In the genomic region with DNA sequence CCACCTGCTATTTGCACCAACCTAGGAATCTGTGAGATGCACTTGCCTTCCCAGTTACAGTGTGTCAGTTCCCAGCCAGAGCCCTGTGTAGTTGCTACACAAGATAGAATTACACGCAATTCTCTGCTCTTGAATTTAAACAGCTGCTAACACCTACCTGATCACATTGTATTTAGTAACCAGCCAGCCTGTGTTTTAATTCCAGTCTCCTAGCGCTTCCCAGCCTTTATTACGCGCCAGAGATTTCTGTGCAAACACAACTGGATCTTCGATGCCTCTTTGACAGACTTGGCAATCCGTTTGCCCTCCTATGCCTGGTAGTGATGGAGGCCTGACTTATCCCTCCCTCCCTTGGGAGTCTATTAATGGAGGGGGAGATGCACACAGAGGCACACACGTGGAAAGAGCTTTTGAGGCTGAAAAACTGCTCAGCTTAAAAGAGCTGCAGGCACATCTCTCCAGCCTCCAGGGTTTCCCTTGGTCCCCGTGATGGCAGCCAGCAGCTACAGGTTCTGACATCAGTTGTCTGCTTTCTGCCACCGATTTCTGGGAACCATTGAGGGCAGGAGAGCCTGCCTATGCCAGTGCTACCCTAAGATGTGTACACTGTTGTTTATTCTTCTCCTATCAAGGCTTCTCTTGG, we compare ENCODE assay signal across 20 cellular contexts.
DNase-seq lines count a peak whose midpoint lies in the region; ATAC-seq and TF ChIP-seq lines count a peak whose summit lies in the region.
"Had no signal": no experiment of that assay in that cellular context is flagged by ENCODE, and none has a peak within 500 bp of the region (broad histone marks: within the 10 kb centered on the region; RNA-seq: fewer than 3 reads in every experiment).

No MANE protein-coding gene starts in this region.

- H3K4me1 ChIP-seq in HEK293 (ENCODE audit: control insufficient read depth, insufficient read depth, low read length) (no peaks in the 10 kb centered on the region), psoas muscle (no peaks in the 10 kb centered on the region)
- H3K4me1 ChIP-seq: right lobe of liver had no signal

- H3K79me2 ChIP-seq in neural cell (replicated peaks; ENCODE audit: insufficient read depth, low read length) = no peaks in the 10 kb centered on the region

- H3K9me3 ChIP-seq in HEK293 (ENCODE audit: control insufficient read depth, insufficient read depth, low read depth, low read length) = no peaks in the 10 kb centered on the region
- H3K9me3 ChIP-seq in neural cell (ENCODE audit: low read length) = no peaks in the 10 kb centered on the region
- no peaks in the 10 kb centered on the region for H3K9me3 ChIP-seq in psoas muscle
- H3K9me3 ChIP-seq: right lobe of liver had no signal

- peak overlapping the region; percentile 31 for H3K4me2 ChIP-seq in neural cell (ENCODE audit: low read length)

- TF ChIP-seq RAD21 in neural cell (conservative IDR thresholded peaks at IDR 0.05) = peak; percentile 43

- CTCF ChIA-PET in HEK293 (lab: Yijun Ruan, JAX) = interaction anchor here (0.6 to 6.9 kb wide), 5 partner anchors 8 to 354 kb away, joined by 3 to 59 read pairs (median 3); no protein-coding TSS in a partner anchor

- H3K9ac ChIP-seq in neural cell (ENCODE audit: low read length) = peak overlapping the region; percentile 62

- no peak for TF ChIP-seq CTCF in HEK293 (tag by site-specific recombination; IDR thresholded peaks at IDR 0.05)
- no peak for TF ChIP-seq CTCF in neural cell (IDR thresholded peaks at IDR 0.05; ENCODE audit: poor library complexity, severe bottlenecking)
- TF ChIP-seq CTCF in psoas muscle (IDR thresholded peaks at IDR 0.05) = no peak

- H3K4me3 ChIP-seq in HEK293 (ENCODE audit: low read depth, low read length) = no peak overlapping the region
- peak overlapping the region; percentile 43 for H3K4me3 ChIP-seq in neural cell (ENCODE audit: low read length)
- no peak overlapping the region for H3K4me3 ChIP-seq in psoas muscle
- H3K4me3 ChIP-seq: coronary artery, GM12878, right lobe of liver had no signal

- ATAC-seq in psoas muscle = no peak
- ATAC-seq: foreskin keratinocyte, GM12878, left cardiac atrium, right lobe of liver had no signal

- no peak overlapping the region for H3K27ac ChIP-seq in HEK293 (ENCODE audit: extremely low read depth, low read depth, low read length)
- peak overlapping the region; percentile 92 for H3K27ac ChIP-seq in neural cell (ENCODE audit: low read length)
- H3K27ac ChIP-seq in psoas muscle = no peak overlapping the region
- H3K27ac ChIP-seq: coronary artery, foreskin keratinocyte, right lobe of liver had no signal

- H3K27me3 ChIP-seq in neural cell (ENCODE audit: insufficient read depth, low read depth, low read length) (no peaks in the 10 kb centered on the region), psoas muscle (ENCODE audit: insufficient read depth in 3 of 3, low read length in 2 of 3) (peaks cover 0 to 14% (median 3%) of the 10 kb centered on the region in 3 donors)
- H3K27me3 ChIP-seq: right lobe of liver had no signal

- no peaks in the 10 kb centered on the region for H4K20me1 ChIP-seq in neural cell (ENCODE audit: insufficient read depth)

- peak; percentile 52 to 55 for DNase-seq in NCI-H187 (lab: John Stamatoyannopoulos, UW)
- peak; percentile 61 for DNase-seq in NCI-H524 treated with DMSO at 0.1 percent for 48 hours (lab: John Stamatoyannopoulos, UW)
- DNase-seq in psoas muscle = no peak
- no peak for DNase-seq in Kasumi-1 (lab: John Stamatoyannopoulos, UW)
- DNase-seq in stimulated activated naive CD4-positive, alpha-beta T cell treated with Interleukin-2 at 50 U/mL for 16 hours (lab: John Stamatoyannopoulos, UW) = no peak
- no peak for DNase-seq in medulla oblongata (ENCODE audit: extremely low spot score)
- DNase-seq: activated CD4-positive, alpha-beta T cell treated with anti-CD3 and anti-CD28 coated beads for 4 hours; activated CD8-positive, alpha-beta memory T cell treated with anti-CD3 and anti-CD28 coated beads, Interleukin-2, amount 50 U/mL, for 48 hours; activated naive CD4-positive, alpha-beta T cell treated with Interleukin-2 at 50 U/mL for 16 hours; foreskin keratinocyte; GDM1; left cardiac atrium; midbrain; NCI-H526 treated with DMSO at 0.1 percent for 48 hours; right lobe of liver; stimulated activated CD4-positive, alpha-beta T cell treated with anti-CD3 and anti-CD28 coated beads, Interleukin-1b, Interleukin-23, amount 100 ng/mL, for 48 hours had no signal

- peak overlapping the region; percentile 17 for H2AFZ ChIP-seq in neural cell (ENCODE audit: low read depth, low read length)

- no peaks in the 10 kb centered on the region for H3F3A ChIP-seq in neural cell (ENCODE audit: insufficient read depth, low read length, poor library complexity, severe bottlenecking)

- H3K9me2 ChIP-seq in neural cell (ENCODE audit: insufficient read depth, low read length) = no peaks in the 10 kb centered on the region

- TF ChIP-seq EP300 in neural cell (conservative IDR thresholded peaks at IDR 0.05; ENCODE audit: poor library complexity, severe bottlenecking) = peak; percentile 80

- WGBS in psoas muscle, 3 donors = 49 to 58% (median 54%) methylated on average over 9 of the region's 9 CpGs

- POLR2A ChIA-PET in HEK293 (lab: Yijun Ruan, JAX) = no interaction called here

- intact Hi-C loops in psoas muscle (cut with DNase I) = no loop called here

- H3K36me3 ChIP-seq in HEK293 (ENCODE audit: control insufficient read depth in 2 of 2, insufficient read depth in 1 of 2, low read length in 2 of 2) (no peaks in the 10 kb centered on the region), neural cell (ENCODE audit: insufficient read depth, low read length) (no peaks in the 10 kb centered on the region), psoas muscle (ENCODE audit: insufficient read depth in 1 of 2, low read depth in 1 of 2) (no peaks in the 10 kb centered on the region)
- H3K36me3 ChIP-seq: right lobe of liver had no signal

TF ChIP-seq in HEK293, 187 proteins besides CTCF, POLR2A, EP300 and RAD21:
- TF ChIP-seq SCRT2 (tag by site-specific recombination; IDR thresholded peaks at IDR 0.05) (0 out of 2 replicates have a peak, but pooled peaks have one; percentile 33), ZNF768 (tag by site-specific recombination; IDR thresholded peaks at IDR 0.05) (no peak), ZFP3 (tag by site-specific recombination; IDR thresholded peaks at IDR 0.05; ENCODE audit: low read depth) (no peak), ZNF202 (tag by site-specific recombination; IDR thresholded peaks at IDR 0.05; ENCODE audit: borderline replicate concordance) (no peak), ZNF121 (tag by site-specific recombination; IDR thresholded peaks at IDR 0.05) (no peak), ZBTB8A (tag by site-specific recombination; IDR thresholded peaks at IDR 0.05) (no peak), ZNF792 (tag by site-specific recombination; IDR thresholded peaks at IDR 0.05) (no peak), ZNF558 (tag by site-specific recombination; IDR thresholded peaks at IDR 0.05) (no peak)

TF ChIP-seq in neural cell, 6 proteins besides CTCF, POLR2A, EP300 and RAD21:
- TF ChIP-seq, protein P1, sequence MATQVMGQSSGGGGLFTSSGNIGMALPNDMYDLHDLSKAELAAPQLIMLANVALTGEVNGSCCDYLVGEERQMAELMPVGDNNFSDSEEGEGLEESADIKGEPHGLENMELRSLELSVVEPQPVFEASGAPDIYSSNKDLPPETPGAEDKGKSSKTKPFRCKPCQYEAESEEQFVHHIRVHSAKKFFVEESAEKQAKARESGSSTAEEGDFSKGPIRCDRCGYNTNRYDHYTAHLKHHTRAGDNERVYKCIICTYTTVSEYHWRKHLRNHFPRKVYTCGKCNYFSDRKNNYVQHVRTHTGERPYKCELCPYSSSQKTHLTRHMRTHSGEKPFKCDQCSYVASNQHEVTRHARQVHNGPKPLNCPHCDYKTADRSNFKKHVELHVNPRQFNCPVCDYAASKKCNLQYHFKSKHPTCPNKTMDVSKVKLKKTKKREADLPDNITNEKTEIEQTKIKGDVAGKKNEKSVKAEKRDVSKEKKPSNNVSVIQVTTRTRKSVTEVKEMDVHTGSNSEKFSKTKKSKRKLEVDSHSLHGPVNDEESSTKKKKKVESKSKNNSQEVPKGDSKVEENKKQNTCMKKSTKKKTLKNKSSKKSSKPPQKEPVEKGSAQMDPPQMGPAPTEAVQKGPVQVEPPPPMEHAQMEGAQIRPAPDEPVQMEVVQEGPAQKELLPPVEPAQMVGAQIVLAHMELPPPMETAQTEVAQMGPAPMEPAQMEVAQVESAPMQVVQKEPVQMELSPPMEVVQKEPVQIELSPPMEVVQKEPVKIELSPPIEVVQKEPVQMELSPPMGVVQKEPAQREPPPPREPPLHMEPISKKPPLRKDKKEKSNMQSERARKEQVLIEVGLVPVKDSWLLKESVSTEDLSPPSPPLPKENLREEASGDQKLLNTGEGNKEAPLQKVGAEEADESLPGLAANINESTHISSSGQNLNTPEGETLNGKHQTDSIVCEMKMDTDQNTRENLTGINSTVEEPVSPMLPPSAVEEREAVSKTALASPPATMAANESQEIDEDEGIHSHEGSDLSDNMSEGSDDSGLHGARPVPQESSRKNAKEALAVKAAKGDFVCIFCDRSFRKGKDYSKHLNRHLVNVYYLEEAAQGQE (IDR thresholded peaks at IDR 0.05; ENCODE audit: borderline replicate concordance) = peak; percentile 79
- TF ChIP-seq EZH2 (IDR thresholded peaks at IDR 0.05; ENCODE audit: borderline replicate concordance, insufficient read depth, low read length, poor library complexity, severe bottlenecking) (no peak), SMC3 (conservative IDR thresholded peaks at IDR 0.05; ENCODE audit: poor library complexity) (peak; percentile 42), TAF1 (IDR thresholded peaks at IDR 0.05; ENCODE audit: low read depth) (peak; percentile 65), MXI1 (conservative IDR thresholded peaks at IDR 0.05; ENCODE audit: poor library complexity, severe bottlenecking) (peak; percentile 69), POLR2AphosphoS5 (IDR thresholded peaks at IDR 0.05) (peak; percentile 93)

Comparison
In these comparisons a context has a peak if more than half of its experiments do, and no peak if none do; other contexts are left out.
1. DNase-seq: peak in NCI-H187 (2 of 2) and NCI-H524 treated with DMSO at 0.1 percent for 48 hours (single experiment); none in psoas muscle (0 of 2), Kasumi-1 (0 of 2), stimulated activated naive CD4-positive, alpha-beta T cell treated with Interleukin-2 at 50 U/mL for 16 hours (single experiment) and medulla oblongata (single experiment).